Comparison of ENCODE assay signal across 9 cellular contexts in genomic region chr10:124739996-124740373, GRCh38. TPM values are rescaled to one million over a fixed set of nuclear protein-coding genes. Genes with fewer than 3 reads are reported as not detected.
DNase-seq lines count a peak whose midpoint lies in the region; ATAC-seq and TF ChIP-seq lines count a peak whose summit lies in the region.
"Had no signal": no experiment of that assay in that cellular context is flagged by ENCODE, and none has a peak within 500 bp of the region (broad histone marks: within the 10 kb centered on the region; RNA-seq: fewer than 3 reads in every experiment).

No MANE protein-coding gene starts in this region.

- no peaks in the 10 kb centered on the region for H3K27me3 ChIP-seq in BLaER1 treated with 17β-estradiol and CSF1 and Interleukin-3, amounts not matched to agents 10 nM and 100 nM
- H3K27me3 ChIP-seq in OCI-LY1 (ENCODE audit: insufficient read depth, low read length): no peaks in the 10 kb centered on the region
- H3K27me3 ChIP-seq in endocrine pancreas (ENCODE audit: control insufficient read depth, insufficient read depth, low read length): no peaks in the 10 kb centered on the region

- peak overlapping the region; percentile 57 to 94 (median 92); a peak in 21 of 22 replicates for H3K27ac ChIP-seq in BLaER1 treated with 17β-estradiol and CSF1 and Interleukin-3, amounts not matched to agents 10 nM and 100 nM
- H3K27ac ChIP-seq in OCI-LY1 (ENCODE audit: low read depth, low read length, poor library complexity, severe bottlenecking): peak overlapping the region; percentile 86

- H3K27me3 Mint-ChIP-seq in nephron (ENCODE audit: low read depth) (peaks cover 3% of the 10 kb centered on the region), osteocyte (ENCODE audit: unreplicated experiment) (no peaks in the 10 kb centered on the region)

- peak overlapping the region; percentile 58 to 98 (median 67) for H3K4me3 Mint-ChIP-seq in nephron
- no peak overlapping the region for H3K4me3 Mint-ChIP-seq in osteocyte (ENCODE audit: unreplicated experiment)

- H3K9me2 ChIP-seq in OCI-LY1 (ENCODE audit: low read depth, low read length): no peaks in the 10 kb centered on the region

- DNase-seq in NCI-H1105 (lab: John Stamatoyannopoulos, UW) (no peak), osteocyte (ENCODE audit: extremely low spot score, unreplicated experiment) (no peak), omental fat pad (ENCODE audit: low spot score) (no peak), NCI-H1694 (lab: John Stamatoyannopoulos, UW) (no peak)
- DNase-seq: NCI-H1436 treated with DMSO at 0.1 percent for 48 hours had no signal

- H3F3A ChIP-seq in OCI-LY1 (ENCODE audit: insufficient read depth, low read length): no peaks in the 10 kb centered on the region

- peak overlapping the region; percentile 67 to 96 (median 93); a peak in 21 of 22 replicates for H3K9ac ChIP-seq in BLaER1 treated with 17β-estradiol and CSF1 and Interleukin-3, amounts not matched to agents 10 nM and 100 nM
- H3K9ac ChIP-seq in OCI-LY1 (ENCODE audit: low read length): peak overlapping the region; percentile 41; the same call in 1 of the 2 replicates
- no peak overlapping the region for H3K9ac ChIP-seq in endocrine pancreas (ENCODE audit: control insufficient read depth, insufficient read depth, low read length)

- peak overlapping the region in 4 of 10 experiments; percentile 4 to 97 (median 62); a peak in 4 of 20 replicates for H3K4me3 ChIP-seq in BLaER1 treated with 17β-estradiol and CSF1 and Interleukin-3, amounts not matched to agents 10 nM and 100 nM
- H3K4me3 ChIP-seq in OCI-LY1 (ENCODE audit: low read depth, low read length, poor library complexity, severe bottlenecking) (peak overlapping the region; percentile 89), endocrine pancreas (ENCODE audit: control insufficient read depth, insufficient read depth, low read length) (peak overlapping the region; percentile 4)

- H3K27ac Mint-ChIP-seq in nephron (peak overlapping the region; percentile 97 to 99 (median 99)), osteocyte (ENCODE audit: unreplicated experiment) (no peak overlapping the region)

- no peak overlapping the region for H2AFZ ChIP-seq in OCI-LY1 (ENCODE audit: low read length)

- ATAC-seq in omental fat pad (ENCODE audit: low FRiP score): no peak

- TF ChIP-seq CTCF in OCI-LY1 (IDR thresholded peaks at IDR 0.05; ENCODE audit: low read length) (no peak), nephron (IDR thresholded peaks at IDR 0.05; ENCODE audit: unreplicated experiment in 3 of 3) (no peak), osteocyte (IDR thresholded peaks at IDR 0.05) (no peak), omental fat pad (IDR thresholded peaks at IDR 0.05) (no peak)

- H3K9me3 ChIP-seq in BLaER1 treated with 17β-estradiol and CSF1 and Interleukin-3, amounts not matched to agents 10 nM and 100 nM (replicated peaks in 1 of 11): no peaks in the 10 kb centered on the region
- H3K9me3 ChIP-seq in OCI-LY1 (ENCODE audit: low read length) (no peaks in the 10 kb centered on the region), endocrine pancreas (ENCODE audit: control insufficient read depth, low read length) (no peaks in the 10 kb centered on the region)

- no peaks in the 10 kb centered on the region for H3K36me3 ChIP-seq in BLaER1 treated with 17β-estradiol and CSF1 and Interleukin-3, amounts not matched to agents 10 nM and 100 nM
- H3K36me3 ChIP-seq in OCI-LY1 (ENCODE audit: insufficient read depth, low read length) (peaks cover 7% of the 10 kb centered on the region), endocrine pancreas (ENCODE audit: control insufficient read depth, insufficient read depth, low read length) (no peaks in the 10 kb centered on the region)

- peaks cover 46% of the 10 kb centered on the region for H3K79me2 ChIP-seq in OCI-LY1 (ENCODE audit: insufficient read depth, low read length)

- no peaks in the 10 kb centered on the region for H3K9me3 Mint-ChIP-seq in nephron
- H3K9me3 Mint-ChIP-seq in osteocyte (ENCODE audit: unreplicated experiment): no peaks in the 10 kb centered on the region

- H3K4me1 Mint-ChIP-seq in nephron (peaks cover 78% of the 10 kb centered on the region), osteocyte (ENCODE audit: unreplicated experiment) (peaks cover 40% of the 10 kb centered on the region)

- H3K4me1 ChIP-seq in BLaER1 treated with 17β-estradiol and CSF1 and Interleukin-3, amounts not matched to agents 10 nM and 100 nM: peaks cover 80 to 83% (median 82%) of the 10 kb centered on the region in 10 experiments
- H3K4me1 ChIP-seq in OCI-LY1 (ENCODE audit: insufficient read depth, low read length, severe bottlenecking): peaks cover 84% of the 10 kb centered on the region
- H3K4me1 ChIP-seq in endocrine pancreas (ENCODE audit: control insufficient read depth, insufficient read depth, low read length): no peaks in the 10 kb centered on the region

- H4K20me1 ChIP-seq in BLaER1 treated with 17β-estradiol and CSF1 and Interleukin-3, amounts not matched to agents 10 nM and 100 nM: peaks cover 18 to 73% (median 53%) of the 10 kb centered on the region in 11 experiments; a peak in 21 of 22 replicates
- no peaks in the 10 kb centered on the region for H4K20me1 ChIP-seq in OCI-LY1 (ENCODE audit: insufficient read depth, low read length)

- peak overlapping the region; percentile 80 to 97 (median 94) for H3K4me2 ChIP-seq in BLaER1 treated with 17β-estradiol and CSF1 and Interleukin-3, amounts not matched to agents 10 nM and 100 nM
- H3K4me2 ChIP-seq in OCI-LY1 (ENCODE audit: low read length): peak overlapping the region; percentile 76

- no peaks in the 10 kb centered on the region for H3K36me3 Mint-ChIP-seq in nephron (ENCODE audit: low read depth)
- H3K36me3 Mint-ChIP-seq in osteocyte (ENCODE audit: unreplicated experiment): no peaks in the 10 kb centered on the region

RNA-seq across cellular contexts. Expression of gene FAM53B, which starts 4.2 kb away (rescaled TPM):
- total RNA-seq in osteocyte (14.7 and 17.0 TPM in 2 replicates), omental fat pad (10 to 100 TPM; 21.9 to 42.6 (median 32.2) TPM)

RNA-seq across cellular contexts. Expression of gene EEF1AKMT2, which starts 51.7 kb away (rescaled TPM):
- total RNA-seq in osteocyte (21.9 and 22.0 TPM in 2 replicates), omental fat pad (10 to 100 TPM; 10.6 to 16.8 (median 13.3) TPM)
